26 cellular contexts compared by ENCODE assay signal in genomic region chr4:89172865-89173264, GRCh38.
DNase-seq lines count a peak whose midpoint lies in the region; ATAC-seq, FAIRE-seq and TF ChIP-seq lines count a peak whose summit lies in the region.
"Had no signal": no experiment of that assay in that cellular context is flagged by ENCODE, and none has a peak within 500 bp of the region (broad histone marks: within the 10 kb centered on the region; RNA-seq: fewer than 3 reads in every experiment).

No MANE protein-coding gene starts in this region.

- BruUV-seq in HepG2 (replicated peaks; lab: Mats Ljungman, UMichigan) = no TSS peak

- no peak overlapping the region for H3K9ac ChIP-seq in HepG2 (ENCODE audit: insufficient read depth, low read depth, low read length)
- H3K9ac ChIP-seq: BLaER1 treated with 17β-estradiol and CSF1 and Interleukin-3, amounts not matched to agents 10 nM and 100 nM had no signal

- no peaks in the 10 kb centered on the region; a peak in 1 of 5 replicates for H3K27me3 ChIP-seq in HepG2 (ENCODE audit: control insufficient read depth in 1 of 2, insufficient read depth in 2 of 2, low read length in 2 of 2)
- H3K27me3 ChIP-seq in right lobe of liver = no peaks in the 10 kb centered on the region
- H3K27me3 ChIP-seq: BLaER1 treated with 17β-estradiol and CSF1 and Interleukin-3, amounts not matched to agents 10 nM and 100 nM; gastroesophageal sphincter; hepatocyte; transverse colon had no signal

- H3K4me3 ChIP-seq in HepG2 (replicated peaks in 1 of 3; ENCODE audit: insufficient read depth in 1 of 3, low read depth in 2 of 3, low read length in 3 of 3) (no peak overlapping the region), right lobe of liver (no peak overlapping the region), HFF-Myc (replicated peaks; ENCODE audit: low read depth, low read length) (no peak overlapping the region)
- H3K4me3 ChIP-seq: BLaER1 treated with 17β-estradiol and CSF1 and Interleukin-3, amounts not matched to agents 10 nM and 100 nM; gastroesophageal sphincter; HAP-1; hepatocyte; lung; transverse colon had no signal

- H3K36me3 ChIP-seq in HepG2 (replicated peaks in 1 of 2; ENCODE audit: control insufficient read depth in 1 of 2, insufficient read depth in 2 of 2, low read length in 2 of 2) = no peaks in the 10 kb centered on the region
- H3K36me3 ChIP-seq in right lobe of liver = no peaks in the 10 kb centered on the region
- H3K36me3 ChIP-seq: BLaER1 treated with 17β-estradiol and CSF1 and Interleukin-3, amounts not matched to agents 10 nM and 100 nM; gastroesophageal sphincter; HAP-1; transverse colon; WERI-Rb-1 had no signal

- DNase-seq in HepG2 (ENCODE audit: low spot score) (peak; percentile 7), right lobe of liver (no peak), HFF-Myc (ENCODE audit: extremely low read depth, low read depth) (no peak), erythroblast (lab: John Stamatoyannopoulos, UW) (no peak)
- no peak for DNase-seq in central memory CD4-positive, alpha-beta T cell
- DNase-seq: activated CD4-positive, alpha-beta T cell treated with anti-CD3 and anti-CD28 coated beads for 48 hours; activated CD8-positive, alpha-beta memory T cell treated with anti-CD3 and anti-CD28 coated beads for 24 hours; activated T-cell treated with anti-CD3 and anti-CD28 coated beads for 4 hours; amniotic stem cell; DND-41; MM.1S; naive thymus-derived CD8-positive, alpha-beta T cell; NCI-H774; occipital lobe; transverse colon; WERI-Rb-1 had no signal

- peaks cover 25% of the 10 kb centered on the region for H3K4me1 Mint-ChIP-seq in brain
- H3K4me1 Mint-ChIP-seq: activated naive CD4-positive, alpha-beta T cell treated with anti-CD3 and anti-CD28 coated beads, Interleukin-2, amount 50 U/mL, for 24 hours; naive thymus-derived CD8-positive, alpha-beta T cell; stimulated activated effector memory CD8-positive, alpha-beta T cell treated with anti-CD3 and anti-CD28 coated beads, Interleukin-12 subunit alpha, Interleukin-12 subunit beta, amount 100 ng/mL, for 72 hours had no signal

- H3K4me2 ChIP-seq in HepG2 (ENCODE audit: low read depth, low read length) = no peak overlapping the region
- H3K4me2 ChIP-seq: BLaER1 treated with 17β-estradiol and CSF1 and Interleukin-3, amounts not matched to agents 10 nM and 100 nM; hepatocyte had no signal

- H3K27ac Mint-ChIP-seq in brain = peak overlapping the region in 3 of 5 experiments; percentile 4 to 28 (median 17)
- H3K27ac Mint-ChIP-seq: activated naive CD4-positive, alpha-beta T cell treated with anti-CD3 and anti-CD28 coated beads, Interleukin-2, amount 50 U/mL, for 24 hours; naive thymus-derived CD8-positive, alpha-beta T cell; stimulated activated effector memory CD8-positive, alpha-beta T cell treated with anti-CD3 and anti-CD28 coated beads, Interleukin-12 subunit alpha, Interleukin-12 subunit beta, amount 100 ng/mL, for 72 hours had no signal

- H3K4me1 ChIP-seq in HepG2 (ENCODE audit: insufficient read depth, low read length) (no peaks in the 10 kb centered on the region), right lobe of liver (no peaks in the 10 kb centered on the region)
- H3K4me1 ChIP-seq: BLaER1 treated with 17β-estradiol and CSF1 and Interleukin-3, amounts not matched to agents 10 nM and 100 nM had no signal

- no peak for TF ChIP-seq EP300 in HepG2 (IDR thresholded peaks at IDR 0.05; ENCODE audit: low read depth in 2 of 2, low read length in 2 of 2)
- no peak for TF ChIP-seq EP300 in HepG2 (CRISPR knock-in tag; IDR thresholded peaks at IDR 0.05; ENCODE audit: borderline replicate concordance)

- WGBS in HepG2 (ENCODE audit: low lambda C conversion rate) = 15% methylated on average over 4 of the region's 4 CpGs
- WGBS in right lobe of liver (ENCODE audit: insufficient coverage, low coverage, low lambda C conversion rate, missing lambda C conversion rate) = 71% methylated on average over 4 of the region's 4 CpGs

- peaks cover 0 to 4% (median 0%) of the 10 kb centered on the region in 5 experiments for H3K9me3 Mint-ChIP-seq in brain
- H3K9me3 Mint-ChIP-seq: activated naive CD4-positive, alpha-beta T cell treated with anti-CD3 and anti-CD28 coated beads, Interleukin-2, amount 50 U/mL, for 24 hours; naive thymus-derived CD8-positive, alpha-beta T cell; stimulated activated effector memory CD8-positive, alpha-beta T cell treated with anti-CD3 and anti-CD28 coated beads, Interleukin-12 subunit alpha, Interleukin-12 subunit beta, amount 100 ng/mL, for 72 hours had no signal

- H3K4me3 Mint-ChIP-seq in brain = no peak overlapping the region
- H3K4me3 Mint-ChIP-seq: activated naive CD4-positive, alpha-beta T cell treated with anti-CD3 and anti-CD28 coated beads, Interleukin-2, amount 50 U/mL, for 24 hours; naive thymus-derived CD8-positive, alpha-beta T cell; stimulated activated effector memory CD8-positive, alpha-beta T cell treated with anti-CD3 and anti-CD28 coated beads, Interleukin-12 subunit alpha, Interleukin-12 subunit beta, amount 100 ng/mL, for 72 hours had no signal

- H3K27ac ChIP-seq in HepG2 (ENCODE audit: extremely low read length, insufficient read depth, low read length) = no peak overlapping the region
- H3K27ac ChIP-seq in right lobe of liver = no peak overlapping the region
- H3K27ac ChIP-seq: BLaER1 treated with 17β-estradiol and CSF1 and Interleukin-3, amounts not matched to agents 10 nM and 100 nM; gastroesophageal sphincter; hepatocyte; transverse colon; WERI-Rb-1 had no signal

- H3K9me3 ChIP-seq in HepG2 (ENCODE audit: low read length) (no peaks in the 10 kb centered on the region), right lobe of liver (no peaks in the 10 kb centered on the region)
- H3K9me3 ChIP-seq: BLaER1 treated with 17β-estradiol and CSF1 and Interleukin-3, amounts not matched to agents 10 nM and 100 nM; gastroesophageal sphincter; HAP-1; transverse colon had no signal

- ATAC-seq in HepG2 = peak; percentile 68; the same call in 2 of the 3 replicates
- no peak for ATAC-seq in right lobe of liver
- ATAC-seq in HG02973 (IDR thresholded peaks at IDR 0.05; ENCODE audit: unreplicated experiment) = no peak
- ATAC-seq: gastroesophageal sphincter; naive thymus-derived CD8-positive, alpha-beta T cell; stimulated activated effector memory CD8-positive, alpha-beta T cell treated with anti-CD3 and anti-CD28 coated beads, Interleukin-12 subunit alpha, Interleukin-12 subunit beta, amount 100 ng/mL, for 72 hours had no signal

- H4K20me1 ChIP-seq in HepG2 (ENCODE audit: insufficient read depth, low read length) = no peaks in the 10 kb centered on the region
- H4K20me1 ChIP-seq: BLaER1 treated with 17β-estradiol and CSF1 and Interleukin-3, amounts not matched to agents 10 nM and 100 nM had no signal

- TF ChIP-seq CTCF in HepG2 (CRISPR knock-in tag; IDR thresholded peaks at IDR 0.05) (no peak), right lobe of liver (IDR thresholded peaks at IDR 0.05) (no peak), HFF-Myc (IDR thresholded peaks at IDR 0.05; ENCODE audit: low read depth, low read length, missing control alignments) (peak; percentile 5), brain (conservative IDR thresholded peaks at IDR 0.05) (no peak)

- no peaks in the 10 kb centered on the region for H3K36me3 Mint-ChIP-seq in brain
- H3K36me3 Mint-ChIP-seq: activated naive CD4-positive, alpha-beta T cell treated with anti-CD3 and anti-CD28 coated beads, Interleukin-2, amount 50 U/mL, for 24 hours; naive thymus-derived CD8-positive, alpha-beta T cell; stimulated activated effector memory CD8-positive, alpha-beta T cell treated with anti-CD3 and anti-CD28 coated beads, Interleukin-12 subunit alpha, Interleukin-12 subunit beta, amount 100 ng/mL, for 72 hours had no signal

- POLR2A ChIA-PET in HepG2 (lab: Yijun Ruan, JAX) = no interaction called here

- CTCF ChIA-PET in HepG2 (lab: Yijun Ruan, JAX; ENCODE audit: low intra/inter-chr PET ratio, low total read pairs) = no interaction called here

- intact Hi-C loops in HepG2 (cut with micrococcal nuclease; ENCODE audit: unreplicated experiment) = no loop called here
- intact Hi-C loops in right lobe of liver (cut with DNase I) = no loop called here

- FAIRE-seq in HepG2 (lab: Jason Lieb, UNC) = no peak
- FAIRE-seq: GM12891 had no signal

- TF ChIP-seq RAD21 in HepG2 (CRISPR knock-in tag; IDR thresholded peaks at IDR 0.05) = no peak

- no peak for TF ChIP-seq POLR2A in HepG2 (IDR thresholded peaks at IDR 0.05; ENCODE audit: insufficient read depth in 1 of 2, low read depth in 2 of 2, low read length in 2 of 2)
- no peak for TF ChIP-seq POLR2A in right lobe of liver (IDR thresholded peaks at IDR 0.05)
- no peak for TF ChIP-seq POLR2A in erythroblast (IDR thresholded peaks at IDR 0.05; ENCODE audit: low read length)

- H3K27me3 Mint-ChIP-seq in brain = no peaks in the 10 kb centered on the region

- no peak overlapping the region for H2AFZ ChIP-seq in HepG2 (ENCODE audit: low read length)
- H2AFZ ChIP-seq: hepatocyte had no signal

- in situ Hi-C loops in HepG2 (cut with HindIII; ENCODE audit: extremely low pct_ligation_motif_present, low pct_unique_long_range_greater_than_20kb) = no loop called here

- no peaks in the 10 kb centered on the region for H3K79me2 ChIP-seq in HepG2 (ENCODE audit: insufficient read depth, low read length)
- H3K79me2 ChIP-seq: hepatocyte had no signal

TF ChIP-seq in HepG2, 621 proteins besides CTCF, POLR2A, EP300 and RAD21:
- no peak for TF ChIP-seq SPEN (CRISPR knock-in tag; IDR thresholded peaks at IDR 0.05; ENCODE audit: low read depth)
- TF ChIP-seq STAG1 (CRISPR knock-in tag; IDR thresholded peaks at IDR 0.05) = 0 out of 2 replicates have a peak, but pooled peaks have one; percentile 5
